11 cellular contexts compared by ENCODE assay signal in genomic region chr3:109072208-109072607, GRCh38. TPM values are rescaled to one million over a fixed set of nuclear protein-coding genes. Genes with fewer than 3 reads are reported as not detected.
A peak's percentile ranks its signal among the peaks of the same experiment; 100 is the strongest.
DNase-seq lines count a peak whose midpoint lies in the region; ATAC-seq and TF ChIP-seq lines count a peak whose summit lies in the region.
"Had no signal": no experiment of that assay in that cellular context is flagged by ENCODE, and none has a peak within 500 bp of the region (broad histone marks: within the 10 kb centered on the region; RNA-seq: fewer than 3 reads in every experiment).

No MANE protein-coding gene starts in this region.

- no peaks in the 10 kb centered on the region for H3K9me3 Mint-ChIP-seq in activated CD4-positive, alpha-beta T cell treated with anti-CD3 and anti-CD28 coated beads for 36 hours (ENCODE audit: low read depth)
- peaks cover 0 to 3% (median 0%) of the 10 kb centered on the region in 11 donors for H3K9me3 Mint-ChIP-seq in naive thymus-derived CD4-positive, alpha-beta T cell

- POLR2A ChIA-PET in activated CD4-positive, alpha-beta T cell treated with anti-CD3 and anti-CD28 coated beads for 36 hours (lab: Charles Lee) = no interaction called here
- POLR2A ChIA-PET in naive thymus-derived CD4-positive, alpha-beta T cell (lab: Charles Lee) = no interaction called here

- no peak overlapping the region for H3K4me3 Mint-ChIP-seq in activated CD4-positive, alpha-beta T cell treated with anti-CD3 and anti-CD28 coated beads for 36 hours
- peak overlapping the region in 6 of 10 donors; percentile 2 to 47 (median 24) for H3K4me3 Mint-ChIP-seq in naive thymus-derived CD4-positive, alpha-beta T cell

- H3K9me3 ChIP-seq in naive thymus-derived CD4-positive, alpha-beta T cell (ENCODE audit: control insufficient read depth in 2 of 3, low read length in 3 of 3) = no peaks in the 10 kb centered on the region
- no peaks in the 10 kb centered on the region for H3K9me3 ChIP-seq in mammary epithelial cell (replicated peaks; ENCODE audit: insufficient read depth, low read length)
- no peaks in the 10 kb centered on the region for H3K9me3 ChIP-seq in right atrium auricular region

- no peak overlapping the region for H3K9ac ChIP-seq in mammary epithelial cell (ENCODE audit: insufficient read depth, low read length)

- 78% methylated on average over 7 of the region's 7 CpGs for WGBS in mammary epithelial cell (ENCODE audit: low coverage, missing lambda C conversion rate)

- H3K27ac Mint-ChIP-seq in activated CD4-positive, alpha-beta T cell treated with anti-CD3 and anti-CD28 coated beads for 36 hours = no peak overlapping the region
- no peak overlapping the region for H3K27ac Mint-ChIP-seq in naive thymus-derived CD4-positive, alpha-beta T cell

- no peak overlapping the region for H3K4me3 ChIP-seq in naive thymus-derived CD4-positive, alpha-beta T cell (ENCODE audit: low read length)
- H3K4me3 ChIP-seq in mammary epithelial cell (replicated peaks in 1 of 3; ENCODE audit: insufficient read depth in 1 of 3, low read depth in 2 of 3, low read length in 3 of 3) = no peak overlapping the region
- H3K4me3 ChIP-seq in right atrium auricular region = no peak overlapping the region

- dilution Hi-C loops in mammary epithelial cell (cut with HindIII; ENCODE audit: low sequenced_read_pairs) = no loop called here

- no peaks in the 10 kb centered on the region for H3K36me3 ChIP-seq in naive thymus-derived CD4-positive, alpha-beta T cell (ENCODE audit: control insufficient read depth in 2 of 3, insufficient read depth in 3 of 3, low read length in 3 of 3)
- H3K36me3 ChIP-seq in mammary epithelial cell (ENCODE audit: insufficient read depth, low read length) (no peaks in the 10 kb centered on the region), right atrium auricular region (no peaks in the 10 kb centered on the region)

- in situ Hi-C loops in mammary epithelial cell (cut with MboI; ENCODE audit: low sequenced_read_pairs in 2 of 2) = no loop called here

- CTCF ChIA-PET in activated CD4-positive, alpha-beta T cell treated with anti-CD3 and anti-CD28 coated beads for 36 hours (lab: Charles Lee) = interaction anchor here (1.1 to 2.1 kb wide), 3 partner anchors 11 to 48 kb away, joined by 4 to 9 read pairs (median 8); no protein-coding TSS in a partner anchor
- CTCF ChIA-PET in naive thymus-derived CD4-positive, alpha-beta T cell (lab: Charles Lee) = no interaction called here
- CTCF ChIA-PET in mammary epithelial cell (lab: Charles Lee; ENCODE audit: low non-redundant PET) = no interaction called here

- H3K4me1 Mint-ChIP-seq in activated CD4-positive, alpha-beta T cell treated with anti-CD3 and anti-CD28 coated beads for 36 hours = peaks cover 9% of the 10 kb centered on the region
- peaks cover 3 to 13% (median 7%) of the 10 kb centered on the region in 7 donors for H3K4me1 Mint-ChIP-seq in naive thymus-derived CD4-positive, alpha-beta T cell

- H4K20me1 ChIP-seq in mammary epithelial cell (ENCODE audit: insufficient read depth, low read length) = no peaks in the 10 kb centered on the region

- no peak overlapping the region for H2AFZ ChIP-seq in mammary epithelial cell (ENCODE audit: low read depth, low read length)

- no peaks in the 10 kb centered on the region for H3K79me2 ChIP-seq in mammary epithelial cell (ENCODE audit: insufficient read depth, low read length)

- no peak overlapping the region for H3K4me2 ChIP-seq in mammary epithelial cell (ENCODE audit: insufficient read depth, low read depth, low read length)

- DNase-seq in activated CD4-positive, alpha-beta T cell treated with anti-CD3 and anti-CD28 coated beads for 36 hours = peak; percentile 8
- DNase-seq in activated CD4-positive, alpha-beta T cell treated with anti-CD3 and anti-CD28 coated beads, Interleukin-2, amount 50 U/mL, for 1 hour = no peak
- peak in 2 of 9 donors; percentile 1 to 11 for DNase-seq in naive thymus-derived CD4-positive, alpha-beta T cell
- DNase-seq in mammary epithelial cell (no peak), SIG-M5 treated with dmso at 0.1 percent for 504 hours (lab: John Stamatoyannopoulos, UW; ENCODE audit: unreplicated experiment) (no peak), right atrium auricular region (ENCODE audit: low spot score) (no peak)

- intact Hi-C loops in activated CD4-positive, alpha-beta T cell treated with anti-CD3 and anti-CD28 coated beads for 36 hours (cut with DNase I, micrococcal nuclease) = no loop called here
- intact Hi-C loops in naive thymus-derived CD4-positive, alpha-beta T cell (cut with micrococcal nuclease) = no loop called here
- intact Hi-C loops in mammary epithelial cell (cut with micrococcal nuclease) = no loop called here

- no peaks in the 10 kb centered on the region for H3K36me3 Mint-ChIP-seq in activated CD4-positive, alpha-beta T cell treated with anti-CD3 and anti-CD28 coated beads for 36 hours (ENCODE audit: low read depth)
- H3K36me3 Mint-ChIP-seq in naive thymus-derived CD4-positive, alpha-beta T cell = no peaks in the 10 kb centered on the region

- peaks cover 14% of the 10 kb centered on the region for H3K27me3 Mint-ChIP-seq in activated CD4-positive, alpha-beta T cell treated with anti-CD3 and anti-CD28 coated beads for 36 hours
- H3K27me3 Mint-ChIP-seq in naive thymus-derived CD4-positive, alpha-beta T cell = peaks cover 31 to 48% (median 41%) of the 10 kb centered on the region in 5 donors

- no peak for ATAC-seq in activated CD4-positive, alpha-beta T cell treated with anti-CD3 and anti-CD28 coated beads for 36 hours
- ATAC-seq in GM21619 (IDR thresholded peaks at IDR 0.05; ENCODE audit: unreplicated experiment) (peak; percentile 94), HG03354 (IDR thresholded peaks at IDR 0.05; ENCODE audit: poor library complexity, severe bottlenecking, unreplicated experiment) (peak; percentile 85)
- ATAC-seq in naive thymus-derived CD4-positive, alpha-beta T cell = peak; percentile 40

- no peaks in the 10 kb centered on the region for H3K27me3 ChIP-seq in naive thymus-derived CD4-positive, alpha-beta T cell (ENCODE audit: control insufficient read depth in 2 of 2, insufficient read depth in 2 of 2, low read length in 2 of 2)
- H3K27me3 ChIP-seq in mammary epithelial cell (ENCODE audit: insufficient read depth, low read length) (no peaks in the 10 kb centered on the region), right atrium auricular region (no peaks in the 10 kb centered on the region)

- H3K4me1 ChIP-seq in naive thymus-derived CD4-positive, alpha-beta T cell (ENCODE audit: control insufficient read depth in 2 of 2, insufficient read depth in 2 of 2, low read length in 2 of 2) = no peaks in the 10 kb centered on the region
- H3K4me1 ChIP-seq in mammary epithelial cell (ENCODE audit: insufficient read depth, low read length) (no peaks in the 10 kb centered on the region), right atrium auricular region (peaks cover 0 to 8% of the 10 kb centered on the region in 2 donors)

- no peak overlapping the region for H3K27ac ChIP-seq in naive thymus-derived CD4-positive, alpha-beta T cell (ENCODE audit: low read depth, low read length)
- H3K27ac ChIP-seq in mammary epithelial cell (ENCODE audit: insufficient read depth, low read depth, low read length) (no peak overlapping the region), right atrium auricular region (no peak overlapping the region)

- no peak for TF ChIP-seq CTCF in mammary epithelial cell (conservative IDR thresholded peaks at IDR 0.05 in 1 of 2, IDR thresholded peaks at IDR 0.05 in 1 of 2; ENCODE audit: extremely low read depth in 1 of 2, insufficient read depth in 1 of 2, low read depth in 1 of 2, low read length in 2 of 2)
- no peak for TF ChIP-seq CTCF in right atrium auricular region (IDR thresholded peaks at IDR 0.05)

- no TSS peak for BruUV-seq in mammary epithelial cell (replicated peaks; lab: Mats Ljungman, UMichigan)

RNA-seq across cellular contexts. Expression of gene MORC1, which starts 45.7 kb away (rescaled TPM):
- total RNA-seq in activated CD4-positive, alpha-beta T cell treated with anti-CD3 and anti-CD28 coated beads for 36 hours = not detected
- total RNA-seq in naive thymus-derived CD4-positive, alpha-beta T cell = under 1 TPM in 1 of 5 experiments, not detected in 4; 0.12 TPM
- not detected for polyA plus RNA-seq in naive thymus-derived CD4-positive, alpha-beta T cell
- not detected for total RNA-seq in mammary epithelial cell
- not detected for polyA plus RNA-seq in mammary epithelial cell
- polyA minus RNA-seq in mammary epithelial cell = not detected
- total RNA-seq in right atrium auricular region = not detected
- total RNA-seq: fibroblast of lung, NCI-H460, posterior vena cava had no signal
- polyA plus RNA-seq: fibroblast of lung had no signal
